Comparison of ENCODE assay signal across 20 cellular contexts in genomic region chr12:122740351-122740750, GRCh38. TPM values are rescaled to one million over a fixed set of nuclear protein-coding genes. Genes with fewer than 3 reads are reported as not detected.
DNase-seq lines count a peak whose midpoint lies in the region; ATAC-seq and TF ChIP-seq lines count a peak whose summit lies in the region.
"Had no signal": no experiment of that assay in that cellular context is flagged by ENCODE, and none has a peak within 500 bp of the region (broad histone marks: within the 10 kb centered on the region; RNA-seq: fewer than 3 reads in every experiment).

No MANE protein-coding gene starts in this region.

- H4K20me1 ChIP-seq in Karpas-422 (ENCODE audit: insufficient read depth, low read depth, low read length) = no peaks in the 10 kb centered on the region

- H3K4me1 ChIP-seq in Karpas-422 (ENCODE audit: low read length) = no peaks in the 10 kb centered on the region
- no peaks in the 10 kb centered on the region for H3K4me1 ChIP-seq in mucosa of descending colon (ENCODE audit: low read depth)
- H3K4me1 ChIP-seq: ascending aorta, lower lobe of right lung, sigmoid colon, transverse colon had no signal

- no peaks in the 10 kb centered on the region for H3K9me2 ChIP-seq in Karpas-422 (replicated peaks; ENCODE audit: insufficient read depth, low read length)

- TF ChIP-seq CTCF in fibroblast of pulmonary artery (IDR thresholded peaks at IDR 0.05; ENCODE audit: low read length, missing control alignments) (no peak), mucosa of descending colon (IDR thresholded peaks at IDR 0.05) (no peak)

- H3K27me3 ChIP-seq in Karpas-422 (ENCODE audit: low read length) = no peaks in the 10 kb centered on the region
- H3K27me3 ChIP-seq: ascending aorta, sigmoid colon, transverse colon had no signal

- H3K36me3 ChIP-seq in Karpas-422 (ENCODE audit: insufficient read depth, low read length) = no peaks in the 10 kb centered on the region
- no peaks in the 10 kb centered on the region for H3K36me3 ChIP-seq in mucosa of descending colon (ENCODE audit: low read depth)
- H3K36me3 ChIP-seq: ascending aorta, lower lobe of right lung, sigmoid colon, transverse colon had no signal

- H2AFZ ChIP-seq in Karpas-422 (ENCODE audit: low read length) = no peak overlapping the region

- intact Hi-C loops in cardiac septum (cut with DNase I) (no loop called here), mucosa of descending colon (cut with DNase I, micrococcal nuclease) (no loop called here)

- no peak overlapping the region for H3K27ac ChIP-seq in Karpas-422 (ENCODE audit: low read length)
- H3K27ac ChIP-seq: ascending aorta, C4-2B, lower lobe of right lung, sigmoid colon, transverse colon had no signal

- no peaks in the 10 kb centered on the region for H3K79me2 ChIP-seq in Karpas-422 (ENCODE audit: low read length)

- no peaks in the 10 kb centered on the region for H3K9me3 ChIP-seq in Karpas-422 (ENCODE audit: low read length)
- H3K9me3 ChIP-seq in mucosa of descending colon = no peaks in the 10 kb centered on the region
- H3K9me3 ChIP-seq: ascending aorta, lower lobe of right lung, sigmoid colon, transverse colon had no signal

- H3K4me3 ChIP-seq in Karpas-422 (ENCODE audit: low read length) = no peak overlapping the region
- H3K4me3 ChIP-seq in fibroblast of pulmonary artery (replicated peaks; ENCODE audit: low read depth, low read length) = no peak overlapping the region
- H3K4me3 ChIP-seq in mucosa of descending colon = no peak overlapping the region
- H3K4me3 ChIP-seq: ascending aorta, lower lobe of right lung, sigmoid colon, transverse colon had no signal

- ATAC-seq in GM21423 (IDR thresholded peaks at IDR 0.05; ENCODE audit: unreplicated experiment) (no peak), mucosa of descending colon (no peak)
- ATAC-seq: lower lobe of right lung; stimulated activated naive CD8-positive, alpha-beta T cell treated with anti-CD3 and anti-CD28 coated beads, Interleukin-15, Interleukin-2, amounts not matched to agents 100 U/mL and 50 U/mL, for 24 hours had no signal

- H3K4me2 ChIP-seq in Karpas-422 (ENCODE audit: low read depth, low read length, poor library complexity, severe bottlenecking) = no peak overlapping the region

- DNase-seq in A172 (ENCODE audit: low spot score) (peak; percentile 14), Karpas-422 (peak; percentile 38), fibroblast of pulmonary artery (ENCODE audit: low read depth) (peak; percentile 14), cardiac septum (ENCODE audit: low spot score) (no peak), mucosa of descending colon (no peak)
- DNase-seq: ACHN; activated naive CD4-positive, alpha-beta T cell; effector CD8-positive, alpha-beta T cell; immature natural killer cell; lower lobe of right lung; naive B cell; NCI-H1930; NCI-H446; sigmoid colon; stimulated activated naive CD8-positive, alpha-beta T cell treated with anti-CD3 and anti-CD28 coated beads, Interleukin-15, Interleukin-2, amounts not matched to agents 100 U/mL and 50 U/mL, for 24 hours; transverse colon had no signal

- H3K9ac ChIP-seq in Karpas-422 (ENCODE audit: low read length) = no peak overlapping the region

RNA-seq across cellular contexts. Expression of gene HCAR1, which starts 9.7 kb away (rescaled TPM):
- total RNA-seq in A172 (2014; rRNA removed; shearing (Covaris generic)) = not detected in 2 replicates
- not detected in 2 replicates for total RNA-seq in Karpas-422 (2014; rRNA removed; shearing (Covaris generic); ENCODE audit: low replicate concordance)
- total RNA-seq in cardiac septum = not detected
- under 1 TPM; 0.06 to 0.09 (median 0.07) TPM for total RNA-seq in mucosa of descending colon
- total RNA-seq: ascending aorta, MCF 10A had no signal

RNA-seq across cellular contexts. Expression of gene DENR, which starts 12.3 kb away (rescaled TPM):
- 73.2 and 80.1 TPM in 2 replicates for total RNA-seq in A172 (2014; rRNA removed; shearing (Covaris generic))
- 53.4 and 72.8 TPM in 2 replicates for total RNA-seq in Karpas-422 (2014; rRNA removed; shearing (Covaris generic); ENCODE audit: low replicate concordance)
- total RNA-seq in cardiac septum = 23.8 TPM
- 10 to 100 TPM; 30.9 to 40.3 (median 33.2) TPM for total RNA-seq in mucosa of descending colon

RNA-seq across cellular contexts. Expression of gene HCAR3, which starts 23.7 kb away (rescaled TPM):
- total RNA-seq in A172 (2014; rRNA removed; shearing (Covaris generic)) = not detected in 2 replicates
- 0.22 TPM in 1 of 2 replicates, not detected in the other for total RNA-seq in Karpas-422 (2014; rRNA removed; shearing (Covaris generic); ENCODE audit: low replicate concordance)
- total RNA-seq in cardiac septum = 0.54 TPM
- total RNA-seq in mucosa of descending colon = 1 to 10 TPM in 1 of 3 donors, not detected in 2; 1.6 TPM
- total RNA-seq: ascending aorta, MCF 10A, transverse colon had no signal

RNA-seq across cellular contexts. Expression of gene CCDC62, which starts 34.0 kb away (rescaled TPM):
- total RNA-seq in A172 (2014; rRNA removed; shearing (Covaris generic)) = 0.16 TPM in 1 of 2 replicates, not detected in the other
- total RNA-seq in Karpas-422 (2014; rRNA removed; shearing (Covaris generic); ENCODE audit: low replicate concordance) = 0.47 and 2.2 TPM in 2 replicates
- total RNA-seq in cardiac septum (0.65 TPM), mucosa of descending colon (1 to 10 TPM in 1 of 3 donors, under 1 TPM in 2; 0.39 to 1.2 (median 0.58) TPM)
- total RNA-seq: ascending aorta had no signal

RNA-seq across cellular contexts. Expression of gene HCAR2, which starts 37.2 kb away (rescaled TPM):
- not detected in 2 replicates for total RNA-seq in A172 (2014; rRNA removed; shearing (Covaris generic))
- not detected in 2 replicates for total RNA-seq in Karpas-422 (2014; rRNA removed; shearing (Covaris generic); ENCODE audit: low replicate concordance)
- total RNA-seq in cardiac septum (0.59 TPM), mucosa of descending colon (1 to 10 TPM in 1 of 3 donors, under 1 TPM in 1, not detected in 1; 0.22 to 1.5 TPM)

Comparison
In these comparisons a context has a peak if more than half of its experiments do, and no peak if none do; other contexts are left out.
1. DNase-seq: peak in A172 (single experiment), Karpas-422 (single experiment) and fibroblast of pulmonary artery (single experiment); none in cardiac septum (single experiment) and mucosa of descending colon (0 of 3).